9 cellular contexts compared by ENCODE assay signal in the genomic region with DNA sequence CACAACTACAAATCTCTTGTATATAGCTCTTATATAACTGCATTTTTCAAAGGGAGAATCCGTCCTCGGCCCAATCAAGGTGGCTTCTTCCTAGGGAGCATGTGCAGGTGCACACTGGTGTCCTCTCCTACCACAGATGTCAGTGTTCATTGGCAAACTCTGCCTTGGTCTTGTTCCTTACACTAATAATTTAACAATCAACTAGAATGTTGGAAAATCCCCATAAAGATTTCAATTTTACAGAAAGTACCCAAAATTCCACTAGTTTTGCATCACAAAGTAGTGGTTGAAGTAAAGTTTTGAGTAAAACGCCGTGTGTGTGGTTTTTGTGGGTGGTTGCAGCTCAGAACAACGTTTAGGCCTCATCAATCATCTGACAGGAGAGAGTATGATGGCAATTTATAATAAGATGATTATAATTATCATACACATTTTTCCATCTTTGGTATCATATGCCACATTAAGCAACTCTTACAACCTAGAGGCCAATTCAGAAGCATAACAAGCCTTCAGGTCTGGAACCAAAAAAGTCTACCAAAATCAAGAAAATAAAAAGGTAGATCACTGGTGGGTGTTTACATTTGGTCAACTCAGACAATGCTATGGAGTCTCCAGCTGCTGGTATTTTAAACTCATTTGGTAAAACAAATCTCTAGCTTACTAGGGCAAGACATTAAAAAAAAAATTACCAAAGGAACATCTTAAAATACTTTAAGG.
A peak's percentile ranks its signal among the peaks of the same experiment; 100 is the strongest.
DNase-seq lines count a peak whose midpoint lies in the region; ATAC-seq and TF ChIP-seq lines count a peak whose summit lies in the region.
"Had no signal": no experiment of that assay in that cellular context is flagged by ENCODE, and none has a peak within 500 bp of the region (broad histone marks: within the 10 kb centered on the region; RNA-seq: fewer than 3 reads in every experiment).

No MANE protein-coding gene starts in this region.

- TF ChIP-seq POLR2A in lower leg skin (IDR thresholded peaks at IDR 0.05) = no peak
- no peak for TF ChIP-seq POLR2A in uterus (IDR thresholded peaks at IDR 0.05)
- TF ChIP-seq POLR2A in testis (IDR thresholded peaks at IDR 0.05) = no peak

- TF ChIP-seq CTCF in lower leg skin (IDR thresholded peaks at IDR 0.05) = no peak
- TF ChIP-seq CTCF in uterus (IDR thresholded peaks at IDR 0.05) = no peak
- TF ChIP-seq CTCF in testis (IDR thresholded peaks at IDR 0.05) = no peak

- no peaks in the 10 kb centered on the region for H3K9me3 ChIP-seq in right cardiac atrium (ENCODE audit: control insufficient read depth, low read length)
- H3K9me3 ChIP-seq in uterus = no peaks in the 10 kb centered on the region
- H3K9me3 ChIP-seq in testis = no peaks in the 10 kb centered on the region

- WGBS in lower leg skin, 2 donors = 61% methylated on average over 5 of the region's 5 CpGs
- WGBS in right cardiac atrium = 77% methylated on average over 5 of the region's 5 CpGs
- WGBS in testis, 2 donors = 70 to 71% methylated on average over 5 of the region's 5 CpGs

- no peaks in the 10 kb centered on the region for H3K27me3 ChIP-seq in right cardiac atrium (ENCODE audit: control insufficient read depth, insufficient read depth)
- H3K27me3 ChIP-seq in uterus = no peaks in the 10 kb centered on the region
- no peaks in the 10 kb centered on the region for H3K27me3 ChIP-seq in testis

- ATAC-seq in GM19395 (IDR thresholded peaks at IDR 0.05; ENCODE audit: unreplicated experiment) = peak; percentile 50
- ATAC-seq in HG03060 (IDR thresholded peaks at IDR 0.05; ENCODE audit: low read depth, unreplicated experiment) = peak; percentile 29
- ATAC-seq in right cardiac atrium = no peak

- no peak overlapping the region for H3K27ac ChIP-seq in right cardiac atrium (ENCODE audit: low read length)
- no peak overlapping the region for H3K27ac ChIP-seq in uterus
- H3K27ac ChIP-seq in testis = peak overlapping the region in 1 of 2 donors; percentile 2

- H3K36me3 ChIP-seq in uterus = no peaks in the 10 kb centered on the region
- H3K36me3 ChIP-seq in testis (ENCODE audit: low read depth, missing control alignments) = no peaks in the 10 kb centered on the region

- no peaks in the 10 kb centered on the region for H3K4me1 ChIP-seq in right cardiac atrium (ENCODE audit: control insufficient read depth, insufficient read depth, low read length)
- H3K4me1 ChIP-seq in uterus = peaks cover 0 to 5% of the 10 kb centered on the region in 2 donors
- H3K4me1 ChIP-seq in testis = peaks cover 17% of the 10 kb centered on the region

- H3K4me3 ChIP-seq in lower leg skin (ENCODE audit: low read depth, poor library complexity, severe bottlenecking) (no peak overlapping the region), right cardiac atrium (ENCODE audit: low read length) (no peak overlapping the region), uterus (no peak overlapping the region), testis (no peak overlapping the region)

- intact Hi-C loops in lower leg skin (cut with DNase I; ENCODE audit: low total_unique reads) (no loop called here), right cardiac atrium (cut with DNase I) (no loop called here), uterus (cut with DNase I; ENCODE audit: low total_unique reads) (no loop called here), testis (cut with DNase I; ENCODE audit: low total_unique reads) (no loop called here)

- DNase-seq in activated CD8-positive, alpha-beta memory T cell treated with anti-CD3 and anti-CD28 coated beads, Interleukin-2, amount 50 U/mL, for 48 hours = peak; percentile 70
- DNase-seq in stimulated activated CD8-positive, alpha-beta memory T cell treated with anti-CD3 and anti-CD28 coated beads, Interleukin-15, amount 100 ng/mL, for 48 hours (ENCODE audit: low read depth in 2 of 2) = peak; percentile 42 to 46
- DNase-seq in lower leg skin (ENCODE audit: low spot score in 2 of 2) (no peak), right cardiac atrium (no peak), uterus (no peak), testis (no peak)
- DNase-seq: posterior cingulate gyrus had no signal

Comparison
In these comparisons a context has a peak if more than half of its experiments do, and no peak if none do; other contexts are left out.
1. ATAC-seq: peak in GM19395 (single experiment) and HG03060 (single experiment); none in right cardiac atrium (0 of 2).
2. DNase-seq: peak in activated CD8-positive, alpha-beta memory T cell treated with anti-CD3 and anti-CD28 coated beads, Interleukin-2, amount 50 U/mL, for 48 hours (single experiment) and stimulated activated CD8-positive, alpha-beta memory T cell treated with anti-CD3 and anti-CD28 coated beads, Interleukin-15, amount 100 ng/mL, for 48 hours (2 of 2); none in lower leg skin (0 of 2), right cardiac atrium (0 of 3), uterus (0 of 2) and testis (single experiment).